ENCODE assay signal across 11 cellular contexts in the genomic region with DNA sequence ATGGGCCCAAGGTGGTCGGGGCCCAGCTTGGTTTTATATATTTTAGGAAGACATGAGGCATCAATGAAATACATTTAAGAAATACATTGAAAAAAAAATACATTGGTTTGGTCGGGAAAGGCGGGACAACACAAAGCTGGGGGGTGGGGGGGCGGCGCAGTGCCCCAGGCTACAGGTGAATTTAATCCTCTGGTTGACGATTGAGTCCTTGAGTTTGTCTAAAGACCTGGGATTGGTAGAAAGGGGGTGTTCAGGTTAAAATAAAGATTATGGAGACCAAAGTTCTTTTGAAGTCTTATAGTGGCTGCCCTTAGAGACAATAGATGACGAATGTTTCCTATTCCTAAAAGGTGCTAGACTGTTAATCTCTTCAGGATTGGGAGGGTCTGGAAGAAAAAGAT. TPM values are rescaled to one million over a fixed set of nuclear protein-coding genes. Genes with fewer than 3 reads are reported as not detected.
DNase-seq lines count a peak whose midpoint lies in the region; ATAC-seq, FAIRE-seq and TF ChIP-seq lines count a peak whose summit lies in the region.
"Had no signal": no experiment of that assay in that cellular context is flagged by ENCODE, and none has a peak within 500 bp of the region (broad histone marks: within the 10 kb centered on the region; RNA-seq: fewer than 3 reads in every experiment).

No MANE protein-coding gene starts in this region.

- H3K4me2 ChIP-seq in Loucy (ENCODE audit: low read depth, low read length, poor library complexity, severe bottlenecking) = peak overlapping the region; percentile 93

- peaks cover 41% of the 10 kb centered on the region for H4K20me1 ChIP-seq in Loucy (ENCODE audit: insufficient read depth, low read length, poor library complexity, severe bottlenecking)

- H3K27ac Mint-ChIP-seq in CD4-positive, CD25-positive, alpha-beta regulatory T cell = peak overlapping the region; percentile 94 to 96 (median 95)
- H3K27ac Mint-ChIP-seq in nephron progenitor cell = no peak overlapping the region

- DNase-seq in CD4-positive, CD25-positive, alpha-beta regulatory T cell = no peak
- DNase-seq in effector memory CD4-positive, alpha-beta T cell = no peak
- no peak for DNase-seq in nephron progenitor cell
- DNase-seq in NCI-H446 treated with DMSO at 0.1 percent for 48 hours (lab: John Stamatoyannopoulos, UW) = no peak
- no peak for DNase-seq in G401 (ENCODE audit: low spot score)
- DNase-seq in pancreas = no peak
- DNase-seq: stimulated activated CD4-positive, alpha-beta T cell treated with anti-CD3 and anti-CD28 coated beads, Interleukin-2, amount 100 ng/mL, for 48 hours; T-helper 9 cell had no signal

- no peaks in the 10 kb centered on the region for H3K9me2 ChIP-seq in Loucy (replicated peaks; ENCODE audit: low read depth, low read length)

- peaks cover 6 to 56% (median 24%) of the 10 kb centered on the region in 4 donors for H3K4me1 Mint-ChIP-seq in CD4-positive, CD25-positive, alpha-beta regulatory T cell
- H3K4me1 Mint-ChIP-seq in nephron progenitor cell = peaks cover 69% of the 10 kb centered on the region

- no peak for ATAC-seq in CD4-positive, CD25-positive, alpha-beta regulatory T cell (ENCODE audit: low read depth in 2 of 2)
- no peak for ATAC-seq in GM21515 (IDR thresholded peaks at IDR 0.05; ENCODE audit: unreplicated experiment)
- no peak for ATAC-seq in pancreas

- H3K4me1 ChIP-seq in CD4-positive, CD25-positive, alpha-beta regulatory T cell (ENCODE audit: control insufficient read depth, insufficient read depth, low read length, poor library complexity, severe bottlenecking) = peaks cover 60% of the 10 kb centered on the region
- H3K4me1 ChIP-seq in Loucy (ENCODE audit: insufficient read depth, low read length, poor library complexity, severe bottlenecking) = peaks cover 33% of the 10 kb centered on the region
- H3K4me1 ChIP-seq in effector memory CD4-positive, alpha-beta T cell (ENCODE audit: control insufficient read depth, insufficient read depth, low read length, poor library complexity, severe bottlenecking) = peaks cover 26% of the 10 kb centered on the region
- H3K4me1 ChIP-seq in pancreas = peaks cover 0 to 3% (median 0%) of the 10 kb centered on the region in 3 donors

- peaks cover 70% of the 10 kb centered on the region for H3K79me2 ChIP-seq in Loucy (ENCODE audit: insufficient read depth, low read length)

- H3K27me3 ChIP-seq in CD4-positive, CD25-positive, alpha-beta regulatory T cell (ENCODE audit: control insufficient read depth, insufficient read depth, low read length) = no peaks in the 10 kb centered on the region
- H3K27me3 ChIP-seq in Loucy (ENCODE audit: insufficient read depth, low read length, poor library complexity, severe bottlenecking) = peaks cover 32% of the 10 kb centered on the region
- H3K27me3 ChIP-seq in effector memory CD4-positive, alpha-beta T cell (replicated peaks; ENCODE audit: control insufficient read depth, insufficient read depth, low read length, poor library complexity, severe bottlenecking) = no peaks in the 10 kb centered on the region
- no peaks in the 10 kb centered on the region for H3K27me3 ChIP-seq in pancreas

- 63 to 70% methylated on average over 7 of the region's 7 CpGs for WGBS in pancreas, 2 donors

- in situ Hi-C loops in G401 (cut with HindIII; ENCODE audit: low sequenced_read_pairs) = no loop called here

- peak overlapping the region; percentile 90 to 96 (median 94) for H3K4me3 Mint-ChIP-seq in CD4-positive, CD25-positive, alpha-beta regulatory T cell
- H3K4me3 Mint-ChIP-seq in nephron progenitor cell = peak overlapping the region; percentile 78

- H3K9me3 ChIP-seq in CD4-positive, CD25-positive, alpha-beta regulatory T cell (ENCODE audit: control insufficient read depth in 2 of 2, low read length in 2 of 2) = no peaks in the 10 kb centered on the region
- H3K9me3 ChIP-seq in Loucy (ENCODE audit: insufficient read depth, low read depth, low read length) (no peaks in the 10 kb centered on the region), pancreas (no peaks in the 10 kb centered on the region)
- no peaks in the 10 kb centered on the region for H3K9me3 ChIP-seq in effector memory CD4-positive, alpha-beta T cell (ENCODE audit: control insufficient read depth, low read length)

- H3K9me3 Mint-ChIP-seq in CD4-positive, CD25-positive, alpha-beta regulatory T cell = no peaks in the 10 kb centered on the region
- H3K9me3 Mint-ChIP-seq in nephron progenitor cell = no peaks in the 10 kb centered on the region

- H3K27me3 Mint-ChIP-seq in CD4-positive, CD25-positive, alpha-beta regulatory T cell = peaks cover 25% of the 10 kb centered on the region
- no peaks in the 10 kb centered on the region for H3K27me3 Mint-ChIP-seq in nephron progenitor cell (ENCODE audit: low read depth, poor library complexity)

- peaks cover 12% of the 10 kb centered on the region for H3K36me3 Mint-ChIP-seq in CD4-positive, CD25-positive, alpha-beta regulatory T cell
- H3K36me3 Mint-ChIP-seq in nephron progenitor cell (ENCODE audit: low read depth) = peaks cover 7% of the 10 kb centered on the region

- no peak for FAIRE-seq in pancreas (lab: Jason Lieb, UNC)

- peak overlapping the region; percentile 84 for H3K27ac ChIP-seq in CD4-positive, CD25-positive, alpha-beta regulatory T cell (ENCODE audit: insufficient read depth, low read length, poor library complexity, severe bottlenecking)
- H3K27ac ChIP-seq in effector memory CD4-positive, alpha-beta T cell (ENCODE audit: insufficient read depth, low read length, poor library complexity, severe bottlenecking) = peak overlapping the region; percentile 77
- no peak overlapping the region for H3K27ac ChIP-seq in pancreas

- H3K4me3 ChIP-seq in CD4-positive, CD25-positive, alpha-beta regulatory T cell (ENCODE audit: low read depth, low read length) = peak overlapping the region; percentile 66
- H3K4me3 ChIP-seq in Loucy (ENCODE audit: low read length, poor library complexity, severe bottlenecking) = peak overlapping the region; percentile 100
- peak overlapping the region; percentile 87 for H3K4me3 ChIP-seq in effector memory CD4-positive, alpha-beta T cell (ENCODE audit: insufficient read depth, low read depth, low read length, poor library complexity, severe bottlenecking)
- peak overlapping the region in 1 of 4 donors; percentile 41 for H3K4me3 ChIP-seq in pancreas

- intact Hi-C loops in pancreas (cut with DNase I) = no loop called here

- no peaks in the 10 kb centered on the region for H3K36me3 ChIP-seq in CD4-positive, CD25-positive, alpha-beta regulatory T cell (ENCODE audit: control insufficient read depth, insufficient read depth, low read length)
- H3K36me3 ChIP-seq in Loucy (ENCODE audit: insufficient read depth, low read length) (peaks cover 30% of the 10 kb centered on the region), pancreas (no peaks in the 10 kb centered on the region)
- peaks cover 7% of the 10 kb centered on the region for H3K36me3 ChIP-seq in effector memory CD4-positive, alpha-beta T cell (ENCODE audit: control insufficient read depth, insufficient read depth, low read length)

- TF ChIP-seq CTCF in Loucy (conservative IDR thresholded peaks at IDR 0.05; ENCODE audit: low read length) = no peak
- TF ChIP-seq CTCF in nephron progenitor cell (IDR thresholded peaks at IDR 0.05) = no peak
- TF ChIP-seq CTCF in pancreas (IDR thresholded peaks at IDR 0.05) = no peak

- peaks cover 16% of the 10 kb centered on the region; the same call in 1 of the 2 replicates for H3F3A ChIP-seq in Loucy (ENCODE audit: low read depth)

- H3K9ac ChIP-seq in Loucy (ENCODE audit: low read depth, low read length, poor library complexity, severe bottlenecking) = peak overlapping the region; percentile 100

- no peak overlapping the region for H2AFZ ChIP-seq in Loucy (ENCODE audit: low read length)

RNA-seq across cellular contexts. Expression of a gene that starts 3.1 kb away (rescaled TPM):
- 320 TPM for total RNA-seq in CD4-positive, CD25-positive, alpha-beta regulatory T cell
- 1,000 to 10,000 TPM; 1,249 to 1,544 (median 1,415) TPM for polyA plus RNA-seq in CD4-positive, CD25-positive, alpha-beta regulatory T cell
- 76.4 and 108 TPM in 2 replicates for total RNA-seq in G401 (2014; rRNA removed; shearing (Covaris generic))
- 10 to 100 TPM in 5 of 6 donors, 1 to 10 TPM in 1; 10.0 to 45.2 (median 18.9) TPM for total RNA-seq in pancreas
- 10 to 100 TPM; 40.7 to 54.5 TPM for polyA plus RNA-seq in pancreas

RNA-seq across cellular contexts. Expression of a gene that starts 3.8 kb away (rescaled TPM):
- total RNA-seq in CD4-positive, CD25-positive, alpha-beta regulatory T cell = 6.7 TPM
- 10 to 100 TPM in 2 of 4 donors, 1 to 10 TPM in 2; 3.5 to 94.8 (median 42.6) TPM for polyA plus RNA-seq in CD4-positive, CD25-positive, alpha-beta regulatory T cell
- 36.2 and 45.8 TPM in 2 replicates for total RNA-seq in G401 (2014; rRNA removed; shearing (Covaris generic))
- 100 to 1,000 TPM in 4 of 6 donors, 10 to 100 TPM in 2; 86.4 to 292 (median 135) TPM for total RNA-seq in pancreas
- polyA plus RNA-seq in pancreas = 100 to 1,000 TPM; 300 to 429 TPM

RNA-seq across cellular contexts. Expression of a gene that starts 9.3 kb away (rescaled TPM):
- total RNA-seq in CD4-positive, CD25-positive, alpha-beta regulatory T cell = 376 TPM
- 1,000 to 10,000 TPM; 1,701 to 2,097 (median 1,858) TPM for polyA plus RNA-seq in CD4-positive, CD25-positive, alpha-beta regulatory T cell
- total RNA-seq in G401 (2014; rRNA removed; shearing (Covaris generic)) = 7.8 and 31.3 TPM in 2 replicates
- 100 to 1,000 TPM in 2 of 6 donors, 10 to 100 TPM in 4; 32.1 to 120 (median 63.6) TPM for total RNA-seq in pancreas
- polyA plus RNA-seq in pancreas = 100 to 1,000 TPM; 169 to 182 TPM

RNA-seq across cellular contexts. Expression of a gene that starts 17.6 kb away (rescaled TPM):
- not detected for total RNA-seq in CD4-positive, CD25-positive, alpha-beta regulatory T cell
- polyA plus RNA-seq in CD4-positive, CD25-positive, alpha-beta regulatory T cell = not detected
- total RNA-seq in G401 (2014; rRNA removed; shearing (Covaris generic)) = not detected in 2 replicates
- not detected for total RNA-seq in pancreas
- 1 to 10 TPM in 1 of 2 donors, under 1 TPM in 1; 0.56 to 1.2 TPM for polyA plus RNA-seq in pancreas
- total RNA-seq: kidney epithelial cell had no signal

RNA-seq across cellular contexts. Expression of a gene that starts 28.0 kb away (rescaled TPM):
- 188 TPM for total RNA-seq in CD4-positive, CD25-positive, alpha-beta regulatory T cell
- 1 to 10 TPM; 1.5 to 2.9 (median 2.5) TPM for polyA plus RNA-seq in CD4-positive, CD25-positive, alpha-beta regulatory T cell
- total RNA-seq in G401 (2014; rRNA removed; shearing (Covaris generic)) = 18.8 and 20.4 TPM in 2 replicates
- 100 to 1,000 TPM in 4 of 6 donors, 10 to 100 TPM in 1, 1 to 10 TPM in 1; 8.9 to 534 (median 198) TPM for total RNA-seq in pancreas
- polyA plus RNA-seq in pancreas = 1,000 to 10,000 TPM; 1,516 to 4,700 TPM

Comparison
In these comparisons a context has a peak if more than half of its experiments do, and no peak if none do; other contexts are left out.
1. H3K27ac ChIP-seq: peak in CD4-positive, CD25-positive, alpha-beta regulatory T cell (single experiment) and effector memory CD4-positive, alpha-beta T cell (single experiment); none in pancreas (0 of 4).